In the genomic region with DNA sequence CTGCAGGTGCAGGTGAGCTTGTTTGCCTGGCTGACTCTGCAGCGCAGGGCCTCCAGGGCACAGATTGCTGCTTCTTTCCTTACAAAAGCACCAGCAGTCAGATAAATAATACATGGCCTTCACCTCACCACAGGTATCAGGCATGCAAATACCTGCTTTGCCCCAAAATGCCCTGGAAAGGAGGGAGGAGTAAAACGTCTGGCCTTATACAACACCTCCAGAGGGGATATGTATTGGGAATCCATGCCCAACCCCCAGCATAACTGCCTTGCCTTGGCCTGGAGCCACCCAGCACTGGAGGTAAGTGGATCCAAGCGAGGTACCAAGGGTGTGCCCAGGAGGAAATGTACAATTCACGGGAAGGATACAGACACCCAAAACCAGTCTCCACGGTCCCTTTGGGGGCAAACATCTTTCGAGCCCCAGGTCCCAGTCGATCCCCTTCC, we compare ENCODE assay signal across 8 cellular contexts. TPM values are rescaled to one million over a fixed set of nuclear protein-coding genes. Genes with fewer than 3 reads are reported as not detected.
DNase-seq lines count a peak whose midpoint lies in the region; ATAC-seq and TF ChIP-seq lines count a peak whose summit lies in the region.

No MANE protein-coding gene starts in this region.

- peak overlapping the region; percentile 89 to 100 (median 98) for H3K4me2 ChIP-seq in BLaER1 treated with 17β-estradiol and CSF1 and Interleukin-3, amounts not matched to agents 10 nM and 100 nM

- peak overlapping the region; percentile 77 to 88 (median 82) for H3K27ac ChIP-seq in BLaER1 treated with 17β-estradiol and CSF1 and Interleukin-3, amounts not matched to agents 10 nM and 100 nM
- H3K27ac ChIP-seq in heart left ventricle (peak overlapping the region; percentile 92 to 99 (median 98)), prostate gland (peak overlapping the region; percentile 86 to 91)

- H3K27me3 Mint-ChIP-seq in HFFc6 (ENCODE audit: insufficient read depth) (peaks cover 2% of the 10 kb centered on the region), WTC11 (ENCODE audit: low read depth) (peaks cover 12% of the 10 kb centered on the region)

- H3K4me1 ChIP-seq in BLaER1 treated with 17β-estradiol and CSF1 and Interleukin-3, amounts not matched to agents 10 nM and 100 nM, result peaks cover 53 to 75% (median 71%) of the 10 kb centered on the region in 10 experiments
- peaks cover 3 to 63% (median 51%) of the 10 kb centered on the region in 12 donors for H3K4me1 ChIP-seq in heart left ventricle
- peaks cover 6% of the 10 kb centered on the region for H3K4me1 ChIP-seq in prostate gland (replicated peaks)

- peak; percentile 72 for ATAC-seq in WTC11
- peak; percentile 3 to 10 (median 7) for ATAC-seq in heart left ventricle
- ATAC-seq in HG02759 (IDR thresholded peaks at IDR 0.05; ENCODE audit: unreplicated experiment), result no peak
- no peak for ATAC-seq in GM18519 (IDR thresholded peaks at IDR 0.05; ENCODE audit: low FRiP score, unreplicated experiment)
- no peak for ATAC-seq in HG02642 (IDR thresholded peaks at IDR 0.05; ENCODE audit: poor library complexity, unreplicated experiment)

- TF ChIP-seq CTCF in HFFc6 (IDR thresholded peaks at IDR 0.05) (no peak), WTC11 (IDR thresholded peaks at IDR 0.05) (no peak), heart left ventricle (IDR thresholded peaks at IDR 0.05) (no peak), prostate gland (IDR thresholded peaks at IDR 0.05) (no peak)

- POLR2A ChIA-PET in WTC11 (lab: Charles Lee), result interaction anchor here (1.0 kb wide), 1 partner anchor 11 kb away, joined by 3 read pairs; no protein-coding TSS in a partner anchor

- peak overlapping the region; percentile 92 for H3K4me3 Mint-ChIP-seq in HFFc6
- H3K4me3 Mint-ChIP-seq in WTC11, result peak overlapping the region; percentile 88

- peaks cover 11 to 47% (median 31%) of the 10 kb centered on the region in 11 experiments; a peak in 19 of 22 replicates for H4K20me1 ChIP-seq in BLaER1 treated with 17β-estradiol and CSF1 and Interleukin-3, amounts not matched to agents 10 nM and 100 nM

- no peaks in the 10 kb centered on the region for H3K27me3 ChIP-seq in BLaER1 treated with 17β-estradiol and CSF1 and Interleukin-3, amounts not matched to agents 10 nM and 100 nM
- H3K27me3 ChIP-seq in heart left ventricle (no peaks in the 10 kb centered on the region), prostate gland (replicated peaks; ENCODE audit: insufficient read depth) (no peaks in the 10 kb centered on the region)

- H3K9me3 ChIP-seq in BLaER1 treated with 17β-estradiol and CSF1 and Interleukin-3, amounts not matched to agents 10 nM and 100 nM (replicated peaks in 1 of 11), result no peaks in the 10 kb centered on the region
- H3K9me3 ChIP-seq in heart left ventricle (no peaks in the 10 kb centered on the region), prostate gland (no peaks in the 10 kb centered on the region)

- H3K9ac ChIP-seq in BLaER1 treated with 17β-estradiol and CSF1 and Interleukin-3, amounts not matched to agents 10 nM and 100 nM, result peak overlapping the region; percentile 85 to 95 (median 93)

- H3K36me3 Mint-ChIP-seq in HFFc6 (ENCODE audit: low read depth), result peaks cover 6% of the 10 kb centered on the region
- H3K36me3 Mint-ChIP-seq in WTC11, result peaks cover 3% of the 10 kb centered on the region; the same call in 1 of the 2 replicates

- CTCF ChIA-PET in WTC11 (lab: Charles Lee), result interaction anchor here (0.6 to 2.2 kb wide), 6 partner anchors 8 to 176 kb away, joined by 3 to 27 read pairs (median 4); no protein-coding TSS in a partner anchor

- no peak for DNase-seq in HFFc6
- DNase-seq in WTC11 (ENCODE audit: low spot score), result peak; percentile 42
- DNase-seq in heart left ventricle, result no peak
- DNase-seq in prostate gland (ENCODE audit: low spot score), result peak; percentile 54

- peaks cover 0 to 9% (median 0%) of the 10 kb centered on the region in 11 experiments; a peak in 1 of 22 replicates for H3K36me3 ChIP-seq in BLaER1 treated with 17β-estradiol and CSF1 and Interleukin-3, amounts not matched to agents 10 nM and 100 nM
- H3K36me3 ChIP-seq in heart left ventricle, result peaks cover 0 to 4% (median 0%) of the 10 kb centered on the region in 9 donors
- H3K36me3 ChIP-seq in prostate gland, result no peaks in the 10 kb centered on the region

- H3K9me3 Mint-ChIP-seq in HFFc6 (no peaks in the 10 kb centered on the region), WTC11 (no peaks in the 10 kb centered on the region)

- H3K27ac Mint-ChIP-seq in HFFc6 (peak overlapping the region; percentile 73), WTC11 (peak overlapping the region; percentile 87)

- TF ChIP-seq POLR2A in heart left ventricle (IDR thresholded peaks at IDR 0.05), result no peak
- peak; percentile 26 for TF ChIP-seq POLR2A in prostate gland (IDR thresholded peaks at IDR 0.05)

- H3K4me1 Mint-ChIP-seq in HFFc6 (ENCODE audit: low read depth) (peaks cover 59% of the 10 kb centered on the region), WTC11 (peaks cover 52% of the 10 kb centered on the region)

- peak overlapping the region; percentile 84 to 99 (median 97) for H3K4me3 ChIP-seq in BLaER1 treated with 17β-estradiol and CSF1 and Interleukin-3, amounts not matched to agents 10 nM and 100 nM
- H3K4me3 ChIP-seq in heart left ventricle, result peak overlapping the region; percentile 71 to 100 (median 95)
- H3K4me3 ChIP-seq in prostate gland, result peak overlapping the region; percentile 94 to 98

- intact Hi-C loops in heart left ventricle (cut with DNase I) (loop anchor here (2.0 to 5.0 kb wide), 5 partner anchors 35 to 70 kb away; partner anchors contain the start of genes CSNK1E (in 4 of the 10) and MAFF (in 1 of the 10)), prostate gland (cut with DNase I) (loop anchor here (5.0 kb wide), 2 partner anchors 45 to 70 kb away; partner anchors contain the start of genes CSNK1E and MAFF)

- 1 to 36% (median 11%) methylated on average over 2 to 7 of the region's 7 CpGs for WGBS in heart left ventricle, 4 donors
- WGBS in prostate gland, result 6% methylated on average over 7 of the region's 7 CpGs

TF ChIP-seq in WTC11, 78 proteins besides CTCF, POLR2A, EP300 and RAD21:
- TF ChIP-seq TP53 (CRISPR knock-in tag; IDR thresholded peaks at IDR 0.05) (no peak), FOXP4 (CRISPR knock-in tag; IDR thresholded peaks at IDR 0.05) (no peak), CBFB (CRISPR knock-in tag; IDR thresholded peaks at IDR 0.05; ENCODE audit: low read depth) (no peak), ELF4 (CRISPR knock-in tag; IDR thresholded peaks at IDR 0.05; ENCODE audit: low read depth) (no peak), SOX15 (CRISPR knock-in tag; IDR thresholded peaks at IDR 0.05) (no peak), ZNF671 (CRISPR knock-in tag; IDR thresholded peaks at IDR 0.05) (no peak), ZNF425 (CRISPR knock-in tag; conservative IDR thresholded peaks at IDR 0.05) (no peak), HMGA2 (CRISPR knock-in tag; IDR thresholded peaks at IDR 0.05) (no peak)

RNA-seq across cellular contexts. Expression of gene TMEM184B, which starts 0.9 kb away (rescaled TPM):
- total RNA-seq in HFFc6 (2021; fragmentation: NEBNext Ultra II Directional; extraction: Animal tissue kit (Norgen Biotek cat#: 25700)), result 100 to 1,000 TPM; 104 to 125 (median 111) TPM
- 85.9 to 89.7 TPM (median 88.1 TPM) in 3 replicates for total RNA-seq in WTC11 (2021)
- 100 to 1,000 TPM in 1 of 9 donors, 10 to 100 TPM in 8; 37.6 to 103 (median 47.0) TPM for total RNA-seq in heart left ventricle
- 10 to 100 TPM; 19.5 to 54.4 TPM for polyA plus RNA-seq in heart left ventricle
- 100 to 1,000 TPM in 1 of 2 donors, 10 to 100 TPM in 1; 76.0 to 137 TPM for total RNA-seq in prostate gland

RNA-seq across cellular contexts. Expression of gene CSNK1E, which starts 45.3 kb away (rescaled TPM):
- 100 to 1,000 TPM; 166 to 184 (median 172) TPM for total RNA-seq in HFFc6 (2021; fragmentation: NEBNext Ultra II Directional; extraction: Animal tissue kit (Norgen Biotek cat#: 25700))
- 262 to 271 TPM (median 265 TPM) in 3 replicates for total RNA-seq in WTC11 (2021)
- 100 to 1,000 TPM in 1 of 9 donors, 10 to 100 TPM in 8; 59.7 to 117 (median 72.6) TPM for total RNA-seq in heart left ventricle
- 100 to 1,000 TPM in 1 of 2 donors, 10 to 100 TPM in 1; 64.8 to 125 TPM for polyA plus RNA-seq in heart left ventricle
- total RNA-seq in prostate gland, result 100 to 1,000 TPM in 1 of 2 donors, 10 to 100 TPM in 1; 82.8 to 190 TPM

Comparison
In these comparisons a context has a peak if more than half of its experiments do, and no peak if none do; other contexts are left out.
1. DNase-seq: peak in WTC11 (single experiment) and prostate gland (single experiment); none in HFFc6 (single experiment) and heart left ventricle (0 of 5).
2. ATAC-seq: peak in WTC11 (single experiment) and heart left ventricle (4 of 4); none in HG02759 (single experiment), GM18519 (single experiment) and HG02642 (single experiment).
3. Peak in every context shown above with its lines, with median percentiles within 50 percentile points of each other: H3K27ac ChIP-seq and H3K4me3 ChIP-seq.